1 cellular context compared by ENCODE assay signal in genomic region chr2:8851811-8852560, GRCh38.
TF ChIP-seq lines count a peak whose summit lies in the region.

No MANE protein-coding gene starts in this region.

TF ChIP-seq in K562, 482 proteins besides CTCF, POLR2A, EP300 and RAD21 (continued from another document and continues in another):
- TF ChIP-seq AFF4 (CRISPR knock-in tag; IDR thresholded peaks at IDR 0.05) = no peak
- TF ChIP-seq HMG20A (CRISPR knock-in tag; conservative IDR thresholded peaks at IDR 0.05) = no peak
- TF ChIP-seq ZNF408 (CRISPR knock-in tag; IDR thresholded peaks at IDR 0.05; ENCODE audit: low read depth) = no peak
- 0 out of 2 replicates have a peak, but pooled peaks have one; percentile 18 for TF ChIP-seq SMARCE1 (IDR thresholded peaks at IDR 0.05)
- TF ChIP-seq SUPT5H (IDR thresholded peaks at IDR 0.05) = peak; percentile 39; the same call in 1 of the 2 replicates
- peak; percentile 74; the same call in 1 of the 2 replicates for TF ChIP-seq ZNF263 (CRISPR knock-in tag; IDR thresholded peaks at IDR 0.05; ENCODE audit: borderline replicate concordance)
- TF ChIP-seq RCOR1 (IDR thresholded peaks at IDR 0.05; ENCODE audit: borderline replicate concordance in 1 of 2, low read depth in 2 of 2, low read length in 2 of 2) = peak in 1 of 2 experiments; percentile 60; a peak in 1 of 4 replicates
- 0 out of 2 replicates have a peak, but pooled peaks have one; percentile 17 for TF ChIP-seq CTBP1 (IDR thresholded peaks at IDR 0.05; ENCODE audit: borderline replicate concordance)
- no peak for TF ChIP-seq ATF3 (IDR thresholded peaks at IDR 0.05)
- TF ChIP-seq ATF3 (CRISPR knock-in tag; conservative IDR thresholded peaks at IDR 0.05) = no peak
- no peak for TF ChIP-seq ZBTB12 (CRISPR knock-in tag; IDR thresholded peaks at IDR 0.05)
- 0 out of 4 replicates have a peak, but pooled peaks of 1 of the 2 experiments have one; percentile 26 for TF ChIP-seq MNT (conservative IDR thresholded peaks at IDR 0.05)
- peak in 1 of 2 experiments; percentile 49; a peak in 1 of 4 replicates for TF ChIP-seq SIN3A (IDR thresholded peaks at IDR 0.05; ENCODE audit: borderline replicate concordance in 2 of 2, control insufficient read depth in 1 of 2, low read depth in 2 of 2, low read length in 2 of 2)
- no peak for TF ChIP-seq U2AF2 (optimal IDR thresholded peaks at IDR 0.05; ENCODE audit: low read depth, low read length)
- TF ChIP-seq TRIM24 (IDR thresholded peaks at IDR 0.05) = no peak
- no peak for TF ChIP-seq CBFA2T2 (conservative IDR thresholded peaks at IDR 0.05)
- TF ChIP-seq HMBOX1 (IDR thresholded peaks at IDR 0.05) = peak; percentile 73
- 0 out of 2 replicates have a peak, but pooled peaks have one; percentile 9 for TF ChIP-seq CXXC5 (CRISPR knock-in tag; IDR thresholded peaks at IDR 0.05)
- TF ChIP-seq TCF3 (CRISPR knock-in tag; IDR thresholded peaks at IDR 0.05) = peak; percentile 11; the same call in 1 of the 2 replicates
- no peak for TF ChIP-seq PRMT5 (CRISPR knock-in tag; IDR thresholded peaks at IDR 0.05)
- no peak for TF ChIP-seq BDP1 (IDR thresholded peaks at IDR 0.05; ENCODE audit: insufficient read depth, insufficient read length)
- TF ChIP-seq EGR1 (conservative IDR thresholded peaks at IDR 0.05) = peak; percentile 65
- no peak; a peak in 1 of 4 replicates for TF ChIP-seq SRF (CRISPR knock-in tag; IDR thresholded peaks at IDR 0.05)
- TF ChIP-seq ZBED1 (IDR thresholded peaks at IDR 0.05) = no peak
- TF ChIP-seq ZC3H8 (IDR thresholded peaks at IDR 0.05) = no peak
- TF ChIP-seq MEF2D (tag; conservative IDR thresholded peaks at IDR 0.05; ENCODE audit: low read depth) = no peak
- no peak for TF ChIP-seq STAT5A (IDR thresholded peaks at IDR 0.05; ENCODE audit: borderline replicate concordance, low read length)
- TF ChIP-seq ZNF592 (IDR thresholded peaks at IDR 0.05) = no peak
- TF ChIP-seq FOXK1 (CRISPR knock-in tag; IDR thresholded peaks at IDR 0.05; ENCODE audit: borderline replicate concordance) = no peak
- peak; percentile 60; the same call in 1 of the 2 replicates for TF ChIP-seq KLF1 (tag; IDR thresholded peaks at IDR 0.05)
- peak; percentile 44; the same call in 1 of the 2 replicates for TF ChIP-seq JUND (IDR thresholded peaks at IDR 0.05; ENCODE audit: borderline replicate concordance, low read depth, low read length)
- no peak; the same call in 2 of the 3 replicates for TF ChIP-seq JUND (tag; IDR thresholded peaks at IDR 0.05; ENCODE audit: borderline replicate concordance, low read depth, low read length)
- no peak for TF ChIP-seq SRSF7 (optimal IDR thresholded peaks at IDR 0.05; ENCODE audit: low read depth, low read length)
- peak; percentile 94; the same call in 1 of the 2 replicates for TF ChIP-seq KLF13 (tag; IDR thresholded peaks at IDR 0.05; ENCODE audit: borderline replicate concordance, low read depth)
- TF ChIP-seq ZNF253 (CRISPR knock-in tag; conservative IDR thresholded peaks at IDR 0.05) = no peak
- TF ChIP-seq TAF15 (IDR thresholded peaks at IDR 0.05; ENCODE audit: low read depth, low read length) = no peak
- no peak for TF ChIP-seq ZNF75A (CRISPR knock-in tag; IDR thresholded peaks at IDR 0.05)
- TF ChIP-seq DMBX1 (CRISPR knock-in tag; IDR thresholded peaks at IDR 0.05; ENCODE audit: borderline replicate concordance) = no peak
- TF ChIP-seq ZNF512 (tag; IDR thresholded peaks at IDR 0.05) = no peak
- no peak for TF ChIP-seq ZNF76 (CRISPR knock-in tag; IDR thresholded peaks at IDR 0.05; ENCODE audit: borderline replicate concordance)
- TF ChIP-seq EP400 (IDR thresholded peaks at IDR 0.05) = 0 out of 2 replicates have a peak, but pooled peaks have one; percentile 10
- no peak for TF ChIP-seq CLOCK (CRISPR knock-in tag; IDR thresholded peaks at IDR 0.05; ENCODE audit: borderline replicate concordance)
- no peak for TF ChIP-seq RFX7 (CRISPR knock-in tag; IDR thresholded peaks at IDR 0.05)
- TF ChIP-seq TFAP4 (CRISPR knock-in tag; IDR thresholded peaks at IDR 0.05; ENCODE audit: borderline replicate concordance) = peak; percentile 70; the same call in 1 of the 2 replicates
